Comparison of ENCODE assay signal across 8 cellular contexts in genomic region chr13:25286969-25287961, GRCh38. TPM values are rescaled to one million over a fixed set of nuclear protein-coding genes. Genes with fewer than 3 reads are reported as not detected.
A peak's percentile ranks its signal among the peaks of the same experiment; 100 is the strongest.
DNase-seq lines count a peak whose midpoint lies in the region; ATAC-seq, FAIRE-seq and TF ChIP-seq lines count a peak whose summit lies in the region.

MTMR6 (minus strand) TSS chr13:25287488; CDS start chr13:25287247, 241 bp downstream.

- H3K4me1 ChIP-seq in HUES64 (ENCODE audit: insufficient read depth, low read length): peaks cover 11% of the 10 kb centered on the region; the same call in 1 of the 2 replicates
- H3K4me1 ChIP-seq in OCI-LY3 (ENCODE audit: low read length): peaks cover 38% of the 10 kb centered on the region
- peaks cover 11% of the 10 kb centered on the region for H3K4me1 ChIP-seq in endothelial cell of umbilical vein (ENCODE audit: control insufficient read depth, extremely low read depth, insufficient read depth, low read length)
- peaks cover 23% of the 10 kb centered on the region for H3K4me1 ChIP-seq in mononuclear cell (ENCODE audit: insufficient read depth, low read length)

- CTCF ChIA-PET in endothelial cell of umbilical vein (lab: Charles Lee): interaction anchor here (0.7 to 2.5 kb wide), 16 partner anchors 9 to 46 kb away, joined by 3 to 18 read pairs (median 4); partner anchors contain the start of gene NUP58

- DNase-seq in DMS 273 (lab: John Stamatoyannopoulos, UW; ENCODE audit: unreplicated experiment) (peak; percentile 95), activated T-cell treated with anti-CD3 and anti-CD28 coated beads for 1 hour (ENCODE audit: low read depth) (peak; percentile 93), endothelial cell of umbilical vein (ENCODE audit: low read depth, low spot score) (peak; percentile 95)
- DNase-seq in stimulated activated CD8-positive, alpha-beta memory T cell treated with anti-CD3 and anti-CD28 coated beads, Interleukin-4, amount 100 ng/mL, for 24 hours (ENCODE audit: low read depth): peak; percentile 92

- H3K4me3 ChIP-seq in HUES64 (ENCODE audit: low read length) (peak within 1 kb of the TSS; percentile 77), OCI-LY3 (ENCODE audit: low read length) (peak within 1 kb of the TSS; percentile 87), endothelial cell of umbilical vein (replicated peaks in 1 of 3; ENCODE audit: insufficient read depth in 1 of 3, low read depth in 1 of 3, low read length in 3 of 3) (peak within 1 kb of the TSS; percentile 88 to 91 (median 89)), mononuclear cell (ENCODE audit: low read length) (peak within 1 kb of the TSS; percentile 98)

- dilution Hi-C loops in endothelial cell of umbilical vein (cut with MboI; ENCODE audit: extremely low pct_ligation_motif_present, low sequenced_read_pairs): no loop called here

- H3K36me3 ChIP-seq in HUES64 (ENCODE audit: insufficient read depth, low read length): no peaks in the 10 kb centered on the region
- peaks cover 11% of the 10 kb centered on the region for H3K36me3 ChIP-seq in OCI-LY3 (replicated peaks; ENCODE audit: low read depth, low read length)
- H3K36me3 ChIP-seq in endothelial cell of umbilical vein (ENCODE audit: control insufficient read depth in 2 of 2, extremely low read depth in 1 of 2, insufficient read depth in 2 of 2, low read length in 2 of 2): no peaks in the 10 kb centered on the region

- POLR2A ChIA-PET in endothelial cell of umbilical vein (lab: Charles Lee): no interaction called here

- no peaks in the 10 kb centered on the region for H3K9me3 ChIP-seq in HUES64 (ENCODE audit: insufficient read depth, low read depth, low read length)
- no peaks in the 10 kb centered on the region for H3K9me3 ChIP-seq in OCI-LY3 (ENCODE audit: insufficient read depth, low read length)
- no peaks in the 10 kb centered on the region for H3K9me3 ChIP-seq in endothelial cell of umbilical vein (replicated peaks; ENCODE audit: control insufficient read depth, insufficient read depth, low read length)
- H3K9me3 ChIP-seq in mononuclear cell (ENCODE audit: low read depth, low read length): no peaks in the 10 kb centered on the region

- H3K27me3 ChIP-seq in HUES64 (ENCODE audit: insufficient read depth, low read length): peaks cover 15% of the 10 kb centered on the region; the same call in 1 of the 2 replicates
- no peaks in the 10 kb centered on the region for H3K27me3 ChIP-seq in OCI-LY3 (ENCODE audit: low read depth, low read length)
- peaks cover 21 to 26% of the 10 kb centered on the region in 2 experiments for H3K27me3 ChIP-seq in endothelial cell of umbilical vein (ENCODE audit: control insufficient read depth in 2 of 2, insufficient read depth in 2 of 2, low read length in 2 of 2)
- peaks cover 3% of the 10 kb centered on the region for H3K27me3 ChIP-seq in mononuclear cell (ENCODE audit: insufficient read depth, low read length)

- TF ChIP-seq CTCF in OCI-LY3 (IDR thresholded peaks at IDR 0.05; ENCODE audit: low read depth, low read length): peak; percentile 92
- peak; percentile 100 for TF ChIP-seq CTCF in endothelial cell of umbilical vein (IDR thresholded peaks at IDR 0.05; ENCODE audit: extremely low read depth in 1 of 2, insufficient read depth in 1 of 2, low read depth in 1 of 2, low read length in 2 of 2)

- intact Hi-C loops in endothelial cell of umbilical vein (cut with micrococcal nuclease): loop anchor here (1.0 to 5.0 kb wide), 3 partner anchors 14 to 55 kb away; partner anchors contain the start of gene NUP58

- H3K79me2 ChIP-seq in OCI-LY3 (ENCODE audit: low read length) (peaks cover 48% of the 10 kb centered on the region), endothelial cell of umbilical vein (ENCODE audit: control insufficient read depth, insufficient read depth, low read length) (peaks cover 48% of the 10 kb centered on the region)

- FAIRE-seq in endothelial cell of umbilical vein (lab: Jason Lieb, UNC): peak; percentile 67

- H3K27ac ChIP-seq in HUES64 (ENCODE audit: low read depth, low read length) (peak within 1 kb of the TSS; percentile 39; the same call in 1 of the 2 replicates), OCI-LY3 (ENCODE audit: low read length) (peak within 1 kb of the TSS; percentile 91), endothelial cell of umbilical vein (ENCODE audit: insufficient read depth, low read depth, low read length) (peak within 1 kb of the TSS; percentile 92)

- H3K4me2 ChIP-seq in OCI-LY3 (ENCODE audit: low read length) (peak within 1 kb of the TSS; percentile 94), endothelial cell of umbilical vein (ENCODE audit: insufficient read depth, low read length) (peak within 1 kb of the TSS; percentile 92)

- peak; percentile 97 for ATAC-seq in GM21423 (IDR thresholded peaks at IDR 0.05; ENCODE audit: unreplicated experiment)

- BruUV-seq in endothelial cell of umbilical vein (replicated peaks; lab: Mats Ljungman, UMichigan): no TSS peak

- peak; percentile 45 for TF ChIP-seq POLR2A in endothelial cell of umbilical vein (IDR thresholded peaks at IDR 0.05; ENCODE audit: low read depth, low read length)

- 3% methylated on average over 64 of the region's 65 CpGs for WGBS in HUES64

- H3K9ac ChIP-seq in HUES64 (ENCODE audit: low read depth, low read length) (peak within 1 kb of the TSS; percentile 68), OCI-LY3 (ENCODE audit: low read length) (peak within 1 kb of the TSS; percentile 95), endothelial cell of umbilical vein (replicated peaks; ENCODE audit: extremely low read depth, insufficient read depth, low read length) (peak within 1 kb of the TSS; percentile 94)

- H2AFZ ChIP-seq in OCI-LY3 (ENCODE audit: low read depth, low read length): peak within 1 kb of the TSS; percentile 98
- peak within 1 kb of the TSS; percentile 86 for H2AFZ ChIP-seq in endothelial cell of umbilical vein (ENCODE audit: low read depth, low read length)

- no peaks in the 10 kb centered on the region; the same call in 1 of the 2 replicates for H4K20me1 ChIP-seq in OCI-LY3 (ENCODE audit: insufficient read depth, low read length)
- no peaks in the 10 kb centered on the region for H4K20me1 ChIP-seq in endothelial cell of umbilical vein (replicated peaks; ENCODE audit: control insufficient read depth, extremely low read depth, insufficient read depth, low read length)

- no peaks in the 10 kb centered on the region for H3K9me1 ChIP-seq in endothelial cell of umbilical vein (replicated peaks; ENCODE audit: control insufficient read depth, extremely low read depth, insufficient read depth, low read length)

TF ChIP-seq in endothelial cell of umbilical vein, 7 proteins besides CTCF, POLR2A, EP300 and RAD21:
- no peak for TF ChIP-seq MYC (IDR thresholded peaks at IDR 0.05; ENCODE audit: low read depth, low read length)
- TF ChIP-seq, protein P1, sequence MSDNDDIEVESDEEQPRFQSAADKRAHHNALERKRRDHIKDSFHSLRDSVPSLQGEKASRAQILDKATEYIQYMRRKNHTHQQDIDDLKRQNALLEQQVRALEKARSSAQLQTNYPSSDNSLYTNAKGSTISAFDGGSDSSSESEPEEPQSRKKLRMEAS (IDR thresholded peaks at IDR 0.05; ENCODE audit: insufficient read depth, insufficient read length): no peak
- no peak for TF ChIP-seq JUN (IDR thresholded peaks at IDR 0.05; ENCODE audit: borderline replicate concordance, insufficient read depth, insufficient read length, low read depth)
- TF ChIP-seq POLR2AphosphoS5 (IDR thresholded peaks at IDR 0.05; ENCODE audit: insufficient read depth, low read depth, low read length): peak; percentile 64

RNA-seq across cellular contexts. Expression of gene MTMR6, which starts in this region (rescaled TPM):
- polyA plus RNA-seq in HUES64 (2013, experiment 1 of 2): 7.1 TPM
- polyA plus RNA-seq in HUES64 (2013, experiment 2 of 2): 8.1 TPM
- total RNA-seq in endothelial cell of umbilical vein (20.9 and 21.7 TPM in 2 replicates), mononuclear cell (44.1 TPM)
- polyA plus RNA-seq in endothelial cell of umbilical vein: 7.3 and 10.2 TPM in 2 replicates
- polyA plus RNA-seq in endothelial cell of umbilical vein (2011; cell fraction: cytosol; rRNA removed): 10.1 and 10.3 TPM in 2 replicates
- 8.9 and 13.2 TPM in 2 replicates for polyA plus RNA-seq in endothelial cell of umbilical vein (2011; cell fraction: nucleus; rRNA removed)
- polyA plus RNA-seq in endothelial cell of umbilical vein (2012): 16.4 and 22.2 TPM in 2 replicates
- 12.2 and 12.5 TPM in 2 replicates for polyA minus RNA-seq in endothelial cell of umbilical vein
- 8.2 TPM for polyA minus RNA-seq in endothelial cell of umbilical vein (2011; cell fraction: cytosol; rRNA and poly(A)+ RNA removed)
- polyA minus RNA-seq in endothelial cell of umbilical vein (2011; cell fraction: nucleus; rRNA and poly(A)+ RNA removed): 11.2 and 15.6 TPM in 2 replicates

Comparison
In these comparisons a context has a peak if more than half of its experiments do, and no peak if none do; other contexts are left out.
1. Peak in every context shown above with its lines: DNase-seq, ATAC-seq, H3K4me3 ChIP-seq and H3K27ac ChIP-seq.
2. H3K27ac ChIP-seq: peak in every context shown above with its lines; median percentile 92 in endothelial cell of umbilical vein; 91 in OCI-LY3; 39 in HUES64.